ENCODE assay signal across 1 cellular context in genomic region chr2:111903930-111904439, GRCh38.
TF ChIP-seq lines count a peak whose summit lies in the region.

No MANE protein-coding gene starts in this region.

TF ChIP-seq in HepG2, 621 proteins besides CTCF, POLR2A, EP300 and RAD21:
- TF ChIP-seq ZFP90 (CRISPR knock-in tag; IDR thresholded peaks at IDR 0.05; ENCODE audit: borderline replicate concordance) (no peak), ZFX (CRISPR knock-in tag; IDR thresholded peaks at IDR 0.05; ENCODE audit: low read depth) (no peak), ZBTB7B (CRISPR knock-in tag; IDR thresholded peaks at IDR 0.05) (no peak), HNF4G (IDR thresholded peaks at IDR 0.05; ENCODE audit: borderline replicate concordance, low read depth, low read length) (no peak), HNF4G (CRISPR knock-in tag; IDR thresholded peaks at IDR 0.05; ENCODE audit: borderline replicate concordance, low read depth) (no peak), CHD4 (IDR thresholded peaks at IDR 0.05; ENCODE audit: borderline replicate concordance, low read length) (no peak), TAF15 (IDR thresholded peaks at IDR 0.05; ENCODE audit: low read depth, low read length, poor library complexity, severe bottlenecking) (no peak), HOMEZ (CRISPR knock-in tag; IDR thresholded peaks at IDR 0.05; ENCODE audit: low read depth) (no peak), ZIK1 (CRISPR knock-in tag; IDR thresholded peaks at IDR 0.05; ENCODE audit: borderline replicate concordance, low read depth) (no peak), KDM5B (CRISPR knock-in tag; IDR thresholded peaks at IDR 0.05; ENCODE audit: borderline replicate concordance) (no peak), ATF7-NPFF (CRISPR knock-in tag; IDR thresholded peaks at IDR 0.05; ENCODE audit: low read depth) (no peak)
